19 cellular contexts compared by ENCODE assay signal in genomic region chr3:196546537-196546936, GRCh38. TPM values are rescaled to one million over a fixed set of nuclear protein-coding genes. Genes with fewer than 3 reads are reported as not detected.
DNase-seq lines count a peak whose midpoint lies in the region; ATAC-seq and TF ChIP-seq lines count a peak whose summit lies in the region.
"Had no signal": no experiment of that assay in that cellular context is flagged by ENCODE, and none has a peak within 500 bp of the region (broad histone marks: within the 10 kb centered on the region; RNA-seq: fewer than 3 reads in every experiment).

No MANE protein-coding gene starts in this region.

- H2AFZ ChIP-seq in OCI-LY7 (ENCODE audit: low read length): no peak overlapping the region

- TF ChIP-seq CTCF in lower lobe of right lung (IDR thresholded peaks at IDR 0.05) (no peak), OCI-LY7 (conservative IDR thresholded peaks at IDR 0.05; ENCODE audit: low read length) (no peak)

- H3K79me2 ChIP-seq in OCI-LY7 (ENCODE audit: insufficient read depth, low read depth, low read length): no peaks in the 10 kb centered on the region

- BruUV-seq in OCI-LY7 (replicated peaks; lab: Mats Ljungman, UMichigan): no TSS peak

- H4K20me1 ChIP-seq in OCI-LY7 (ENCODE audit: insufficient read depth, low read length): no peaks in the 10 kb centered on the region
- H4K20me1 ChIP-seq: BLaER1 treated with 17β-estradiol and CSF1 and Interleukin-3, amounts not matched to agents 10 nM and 100 nM had no signal

- H3K27ac ChIP-seq in lower lobe of right lung (no peak overlapping the region), OCI-LY7 (ENCODE audit: low read depth, low read length, poor library complexity, severe bottlenecking) (no peak overlapping the region)
- H3K27ac ChIP-seq: BLaER1 treated with 17β-estradiol and CSF1 and Interleukin-3, amounts not matched to agents 10 nM and 100 nM; HL-60 had no signal

- peak; percentile 42 for DNase-seq in SIG-M5 treated with dmso at 0.1 percent for 504 hours (lab: John Stamatoyannopoulos, UW; ENCODE audit: unreplicated experiment)
- no peak for DNase-seq in SIG-M5 (lab: John Stamatoyannopoulos, UW)
- no peak for DNase-seq in left lobe of liver (ENCODE audit: low spot score)
- DNase-seq in lower lobe of right lung: no peak
- DNase-seq in activated CD8-positive, alpha-beta memory T cell treated with anti-CD3 and anti-CD28 coated beads for 24 hours: no peak
- DNase-seq in OCI-LY7 (ENCODE audit: low spot score): no peak
- DNase-seq: ACHN; Calu3; CD4-positive, CD25-positive, alpha-beta regulatory T cell; DMS 273 treated with DMSO at 0.1 percent for 48 hours; DMS79 treated with DMSO at 0.1 percent for 48 hours; EL; GOT3; H9; KBM-7 had no signal

- intact Hi-C loops in lower lobe of right lung (cut with DNase I): no loop called here
- intact Hi-C loops in OCI-LY7 (cut with micrococcal nuclease; ENCODE audit: unreplicated experiment): no loop called here

- H3K4me2 ChIP-seq in OCI-LY7 (ENCODE audit: low read length): no peak overlapping the region
- H3K4me2 ChIP-seq: BLaER1 treated with 17β-estradiol and CSF1 and Interleukin-3, amounts not matched to agents 10 nM and 100 nM had no signal

- POLR2A ChIA-PET in OCI-LY7 (lab: Charles Lee): interaction anchor here (0.6 kb wide), 2 partner anchors 83 to 213 kb away, joined by 3 read pairs; no protein-coding TSS in a partner anchor

- no peaks in the 10 kb centered on the region for H3K9me2 ChIP-seq in OCI-LY7 (ENCODE audit: insufficient read depth, low read length)

- peak; percentile 97 for ATAC-seq in left lobe of liver
- peak; percentile 57 to 60 for ATAC-seq in lower lobe of right lung
- ATAC-seq in HG02610 (IDR thresholded peaks at IDR 0.05; ENCODE audit: unreplicated experiment): no peak

- H3K4me1 ChIP-seq in lower lobe of right lung: no peaks in the 10 kb centered on the region
- no peaks in the 10 kb centered on the region for H3K4me1 ChIP-seq in OCI-LY7 (ENCODE audit: insufficient read depth, low read length, poor library complexity, severe bottlenecking)
- H3K4me1 ChIP-seq: BLaER1 treated with 17β-estradiol and CSF1 and Interleukin-3, amounts not matched to agents 10 nM and 100 nM had no signal

- H3K4me3 ChIP-seq in lower lobe of right lung: no peak overlapping the region
- H3K4me3 ChIP-seq in OCI-LY7 (ENCODE audit: low read depth, low read length, poor library complexity, severe bottlenecking): no peak overlapping the region
- H3K4me3 ChIP-seq: BLaER1 treated with 17β-estradiol and CSF1 and Interleukin-3, amounts not matched to agents 10 nM and 100 nM had no signal

- H3K9me3 ChIP-seq in lower lobe of right lung (no peaks in the 10 kb centered on the region), OCI-LY7 (ENCODE audit: low read length) (peaks cover 14% of the 10 kb centered on the region; the same call in 1 of the 2 replicates)

- H3K27me3 ChIP-seq in lower lobe of right lung (ENCODE audit: low read depth): no peaks in the 10 kb centered on the region
- H3K27me3 ChIP-seq: BLaER1 treated with 17β-estradiol and CSF1 and Interleukin-3, amounts not matched to agents 10 nM and 100 nM had no signal

- CTCF ChIA-PET in OCI-LY7 (lab: Charles Lee; ENCODE audit: unreplicated experiment): no interaction called here

- no peaks in the 10 kb centered on the region for H3K36me3 ChIP-seq in lower lobe of right lung
- no peaks in the 10 kb centered on the region for H3K36me3 ChIP-seq in OCI-LY7 (ENCODE audit: insufficient read depth, low read length)

RNA-seq across cellular contexts. Expression of gene WDR53, which starts 21.8 kb away (rescaled TPM):
- total RNA-seq in left lobe of liver (5.1 TPM), lower lobe of right lung (9.5 TPM), OCI-LY7 (2022) (15.6 and 16.5 TPM in 2 replicates)
- 10.8 TPM in 2 replicates for total RNA-seq in OCI-LY7 (2014; rRNA removed; shearing (Covaris generic))

RNA-seq across cellular contexts. Expression of gene FBXO45, which starts 21.9 kb away (rescaled TPM):
- total RNA-seq in left lobe of liver (3.5 TPM), lower lobe of right lung (7.3 TPM), OCI-LY7 (2022) (15.5 and 15.6 TPM in 2 replicates)
- total RNA-seq in OCI-LY7 (2014; rRNA removed; shearing (Covaris generic)): 10.6 and 12.5 TPM in 2 replicates

RNA-seq across cellular contexts. Expression of gene SMCO1, which starts 31.4 kb away (rescaled TPM):
- total RNA-seq in left lobe of liver (not detected), lower lobe of right lung (not detected), OCI-LY7 (2022) (not detected in 2 replicates)
- total RNA-seq in OCI-LY7 (2014; rRNA removed; shearing (Covaris generic)): not detected in 2 replicates
- total RNA-seq: A172; Calu3; CD4-positive, CD25-positive, alpha-beta regulatory T cell; H9 had no signal

RNA-seq across cellular contexts. Expression of gene RNF168, which starts 43.0 kb away (rescaled TPM):
- 12.9 TPM for total RNA-seq in left lobe of liver
- 24.3 TPM for total RNA-seq in lower lobe of right lung
- 29.6 and 31.3 TPM in 2 replicates for total RNA-seq in OCI-LY7 (2014; rRNA removed; shearing (Covaris generic))
- total RNA-seq in OCI-LY7 (2022): 38.1 and 38.7 TPM in 2 replicates
